In genomic region chr4:124433500-124433899, GRCh38 we compare ENCODE assay signal across 20 cellular contexts.
DNase-seq lines count a peak whose midpoint lies in the region; ATAC-seq and TF ChIP-seq lines count a peak whose summit lies in the region.
"Had no signal": no experiment of that assay in that cellular context is flagged by ENCODE, and none has a peak within 500 bp of the region (broad histone marks: within the 10 kb centered on the region; RNA-seq: fewer than 3 reads in every experiment).

No MANE protein-coding gene starts in this region.

- H3K9ac ChIP-seq in HCT116 (ENCODE audit: low read length) (no peak overlapping the region), neural progenitor cell (no peak overlapping the region)
- H3K9ac ChIP-seq: KMS-11 had no signal

- TF ChIP-seq RAD21 in HCT116 (IDR thresholded peaks at IDR 0.05; ENCODE audit: low read depth), result no peak

- H2AFZ ChIP-seq in HCT116 (ENCODE audit: low read depth, low read length, poor library complexity, severe bottlenecking), result peak overlapping the region; percentile 34
- no peak overlapping the region for H2AFZ ChIP-seq in neural progenitor cell (replicated peaks)

- CTCF ChIA-PET in A673 (lab: Charles Lee) (no interaction called here), HCT116 (lab: Charles Lee) (no interaction called here)

- POLR2A ChIA-PET in A673 (lab: Charles Lee; ENCODE audit: low non-redundant PET) (no interaction called here), HCT116 (lab: Charles Lee) (no interaction called here)

- no peak for ATAC-seq in HCT116
- ATAC-seq: activated naive CD8-positive, alpha-beta T cell treated with anti-CD3 and anti-CD28 coated beads, Interleukin-2, amount 50 U/mL, for 24 hours; psoas muscle had no signal

- BruUV-seq in A673 (replicated peaks; lab: Mats Ljungman, UMichigan) (no TSS peak), HCT116 (replicated peaks; lab: Mats Ljungman, UMichigan) (no TSS peak)

- H3K9me3 ChIP-seq in A673 (ENCODE audit: low read depth, low read length, poor library complexity, severe bottlenecking), result no peaks in the 10 kb centered on the region
- no peaks in the 10 kb centered on the region for H3K9me3 ChIP-seq in HCT116 (ENCODE audit: control insufficient read depth in 1 of 2, insufficient read depth in 1 of 2, low read depth in 1 of 2, low read length in 2 of 2)
- no peaks in the 10 kb centered on the region for H3K9me3 ChIP-seq in neural progenitor cell (ENCODE audit: low read depth)
- H3K9me3 ChIP-seq: esophagus squamous epithelium, Peyer's patch, psoas muscle, spleen had no signal

- H3K27ac ChIP-seq in A673 (ENCODE audit: low read depth, low read length, poor library complexity, severe bottlenecking) (no peak overlapping the region), HCT116 (ENCODE audit: low read depth, low read length) (no peak overlapping the region), neural progenitor cell (no peak overlapping the region)
- H3K27ac ChIP-seq: esophagus squamous epithelium, KMS-11, Peyer's patch, psoas muscle, spleen had no signal

- no peaks in the 10 kb centered on the region for H3K9me3 Mint-ChIP-seq in neural progenitor cell
- H3K9me3 Mint-ChIP-seq: activated naive CD8-positive, alpha-beta T cell treated with anti-CD3 and anti-CD28 coated beads, Interleukin-2, amount 50 U/mL, for 24 hours; neural crest cell had no signal

- intact Hi-C loops in A673 (cut with micrococcal nuclease; ENCODE audit: unreplicated experiment), result no loop called here
- intact Hi-C loops in HCT116 (cut with micrococcal nuclease), result no loop called here

- peaks cover 34% of the 10 kb centered on the region for H3K4me1 ChIP-seq in A673 (ENCODE audit: insufficient read depth, low read length, poor library complexity, severe bottlenecking)
- no peaks in the 10 kb centered on the region for H3K4me1 ChIP-seq in HCT116 (ENCODE audit: control insufficient read depth in 1 of 2, insufficient read depth in 2 of 2, low read length in 2 of 2)
- H3K4me1 ChIP-seq in neural progenitor cell, result no peaks in the 10 kb centered on the region
- H3K4me1 ChIP-seq: Peyer's patch, psoas muscle had no signal

- no peaks in the 10 kb centered on the region for H3K79me2 ChIP-seq in HCT116 (ENCODE audit: insufficient read depth, low read length)
- H3K79me2 ChIP-seq in neural progenitor cell (ENCODE audit: low read depth), result no peaks in the 10 kb centered on the region

- RAD21 ChIA-PET in HCT116 (lab: Charles Lee; ENCODE audit: low non-redundant PET in 1 of 2, low total read pairs in 2 of 2, uncharacterized antibody in 2 of 2, unreplicated experiment in 2 of 2), result no interaction called here

- H4K20me1 ChIP-seq in HCT116 (ENCODE audit: insufficient read depth), result no peaks in the 10 kb centered on the region
- no peaks in the 10 kb centered on the region for H4K20me1 ChIP-seq in neural progenitor cell (ENCODE audit: low read depth)

- in situ Hi-C loops in astrocyte of the spinal cord (cut with HindIII; ENCODE audit: low sequenced_read_pairs), result no loop called here

- DNase-seq in A673 (ENCODE audit: low spot score), result peak; percentile 29
- DNase-seq in HCT116 (ENCODE audit: low read depth, low spot score), result no peak
- peak; percentile 41 for DNase-seq in astrocyte of the spinal cord (ENCODE audit: low read depth, low spot score)
- peak; percentile 84 to 90 for DNase-seq in lung microvascular endothelial cell (ENCODE audit: low read depth in 2 of 2)
- no peak for DNase-seq in anterior cingulate cortex (lab: John Stamatoyannopoulos, UW)
- no peak for DNase-seq in NCI-H187 (lab: John Stamatoyannopoulos, UW)
- DNase-seq in NCI-H146 (lab: John Stamatoyannopoulos, UW), result no peak
- DNase-seq in neural progenitor cell (ENCODE audit: low spot score), result no peak
- DNase-seq: activated effector memory CD4-positive, alpha-beta T cell treated with Interleukin-2 at 50 U/mL for 16 hours; activated naive CD8-positive, alpha-beta T cell treated with anti-CD3 and anti-CD28 coated beads, Interleukin-2, amount 50 U/mL, for 24 hours; CD4-positive, alpha-beta memory T cell; central memory CD4-positive, alpha-beta T cell; esophagus squamous epithelium; midbrain; NCI-H1105; Peyer's patch; psoas muscle; spleen had no signal

- TF ChIP-seq POLR2A in HCT116 (IDR thresholded peaks at IDR 0.05; ENCODE audit: borderline replicate concordance, extremely low read depth, insufficient read depth, insufficient read length), result no peak

- H3K4me3 Mint-ChIP-seq in neural progenitor cell, result no peak overlapping the region
- H3K4me3 Mint-ChIP-seq: activated naive CD8-positive, alpha-beta T cell treated with anti-CD3 and anti-CD28 coated beads, Interleukin-2, amount 50 U/mL, for 24 hours; CD4-positive, alpha-beta memory T cell; neural crest cell had no signal

- H3F3A ChIP-seq in neural progenitor cell (ENCODE audit: low read depth), result no peaks in the 10 kb centered on the region

- H3K27me3 ChIP-seq in A673 (replicated peaks; ENCODE audit: insufficient read depth, low read depth, low read length, poor library complexity) (no peaks in the 10 kb centered on the region), HCT116 (ENCODE audit: insufficient read depth, low read length) (no peaks in the 10 kb centered on the region), neural progenitor cell (no peaks in the 10 kb centered on the region)
- H3K27me3 ChIP-seq: esophagus squamous epithelium, Peyer's patch, spleen had no signal

- no peak for TF ChIP-seq CTCF in A673 (conservative IDR thresholded peaks at IDR 0.05; ENCODE audit: low read depth, low read length)
- no peak for TF ChIP-seq CTCF in HCT116 (IDR thresholded peaks at IDR 0.05 in 2 of 3, conservative IDR thresholded peaks at IDR 0.05 in 1 of 3; ENCODE audit: borderline replicate concordance in 1 of 3, insufficient read depth in 1 of 3, low read depth in 2 of 3, low read length in 2 of 3)
- no peak for TF ChIP-seq CTCF in astrocyte of the spinal cord (IDR thresholded peaks at IDR 0.05; ENCODE audit: low read depth, low read length)
- TF ChIP-seq CTCF in neural progenitor cell (IDR thresholded peaks at IDR 0.05), result no peak

- no peaks in the 10 kb centered on the region for H3K9me2 ChIP-seq in HCT116 (ENCODE audit: insufficient read depth)

- H3K27ac Mint-ChIP-seq in neural progenitor cell, result no peak overlapping the region
- H3K27ac Mint-ChIP-seq: activated naive CD8-positive, alpha-beta T cell treated with anti-CD3 and anti-CD28 coated beads, Interleukin-2, amount 50 U/mL, for 24 hours; CD4-positive, alpha-beta memory T cell had no signal

- H3K4me2 ChIP-seq in HCT116 (ENCODE audit: low read length) (no peak overlapping the region), neural progenitor cell (no peak overlapping the region)
- H3K4me2 ChIP-seq: KMS-11 had no signal

- H3K4me3 ChIP-seq in A673 (ENCODE audit: low read depth, low read length, poor library complexity, severe bottlenecking), result no peak overlapping the region
- H3K4me3 ChIP-seq in HCT116 (replicated peaks in 1 of 2; ENCODE audit: low read depth in 1 of 2, low read length in 2 of 2), result no peak overlapping the region
- H3K4me3 ChIP-seq in astrocyte of the spinal cord (ENCODE audit: low read depth, low read length), result no peak overlapping the region
- no peak overlapping the region for H3K4me3 ChIP-seq in neural progenitor cell
- H3K4me3 ChIP-seq: esophagus squamous epithelium, Peyer's patch, psoas muscle, spleen had no signal

- H3K27me3 Mint-ChIP-seq in neural progenitor cell (ENCODE audit: insufficient read depth, low read depth), result peaks cover 2% of the 10 kb centered on the region
- H3K27me3 Mint-ChIP-seq: activated naive CD8-positive, alpha-beta T cell treated with anti-CD3 and anti-CD28 coated beads, Interleukin-2, amount 50 U/mL, for 24 hours; CD4-positive, alpha-beta memory T cell had no signal

- no peaks in the 10 kb centered on the region for H3K36me3 ChIP-seq in A673 (ENCODE audit: insufficient read depth, low read length, poor library complexity, severe bottlenecking)
- no peaks in the 10 kb centered on the region for H3K36me3 ChIP-seq in HCT116 (ENCODE audit: control insufficient read depth in 1 of 2, insufficient read depth in 2 of 2, low read length in 2 of 2)
- no peaks in the 10 kb centered on the region for H3K36me3 ChIP-seq in neural progenitor cell
- H3K36me3 ChIP-seq: esophagus squamous epithelium, Peyer's patch, spleen had no signal

- peaks cover 8% of the 10 kb centered on the region for H3K4me1 Mint-ChIP-seq in neural progenitor cell
- H3K4me1 Mint-ChIP-seq: activated naive CD8-positive, alpha-beta T cell treated with anti-CD3 and anti-CD28 coated beads, Interleukin-2, amount 50 U/mL, for 24 hours; CD4-positive, alpha-beta memory T cell had no signal

- no peaks in the 10 kb centered on the region for H3K36me3 Mint-ChIP-seq in neural progenitor cell
- H3K36me3 Mint-ChIP-seq: CD4-positive, alpha-beta memory T cell had no signal

TF ChIP-seq in HCT116, 20 proteins besides CTCF, POLR2A, EP300 and RAD21 (continues in another document):
- TF ChIP-seq CBX3 (IDR thresholded peaks at IDR 0.05; ENCODE audit: low read depth), result no peak
- TF ChIP-seq SIN3A (IDR thresholded peaks at IDR 0.05; ENCODE audit: low read depth), result no peak
- TF ChIP-seq MAX (IDR thresholded peaks at IDR 0.05), result no peak
- TF ChIP-seq TCF7L2 (IDR thresholded peaks at IDR 0.05; ENCODE audit: borderline replicate concordance, extremely low read depth, insufficient read depth, insufficient read length), result no peak
- no peak for TF ChIP-seq POLR2AphosphoS5 (IDR thresholded peaks at IDR 0.05; ENCODE audit: low read depth, low read length)
- no peak for TF ChIP-seq CEBPB (IDR thresholded peaks at IDR 0.05; ENCODE audit: low read depth)
- TF ChIP-seq YY1 (IDR thresholded peaks at IDR 0.05; ENCODE audit: extremely low read depth, insufficient replicate concordance, low read depth, low read length), result no peak
- TF ChIP-seq ZBTB33 (IDR thresholded peaks at IDR 0.05; ENCODE audit: extremely low read depth, insufficient replicate concordance, low read length), result no peak
- no peak for TF ChIP-seq EZH2phosphoT487 (IDR thresholded peaks at IDR 0.05; ENCODE audit: borderline replicate concordance)

Comparison
In these comparisons a context has a peak if more than half of its experiments do, and no peak if none do; other contexts are left out.
1. DNase-seq: peak in A673 (single experiment), astrocyte of the spinal cord (single experiment) and lung microvascular endothelial cell (2 of 2); none in HCT116 (single experiment), anterior cingulate cortex (0 of 58), NCI-H187 (0 of 2), NCI-H146 (single experiment) and neural progenitor cell (single experiment).